In the genomic region with DNA sequence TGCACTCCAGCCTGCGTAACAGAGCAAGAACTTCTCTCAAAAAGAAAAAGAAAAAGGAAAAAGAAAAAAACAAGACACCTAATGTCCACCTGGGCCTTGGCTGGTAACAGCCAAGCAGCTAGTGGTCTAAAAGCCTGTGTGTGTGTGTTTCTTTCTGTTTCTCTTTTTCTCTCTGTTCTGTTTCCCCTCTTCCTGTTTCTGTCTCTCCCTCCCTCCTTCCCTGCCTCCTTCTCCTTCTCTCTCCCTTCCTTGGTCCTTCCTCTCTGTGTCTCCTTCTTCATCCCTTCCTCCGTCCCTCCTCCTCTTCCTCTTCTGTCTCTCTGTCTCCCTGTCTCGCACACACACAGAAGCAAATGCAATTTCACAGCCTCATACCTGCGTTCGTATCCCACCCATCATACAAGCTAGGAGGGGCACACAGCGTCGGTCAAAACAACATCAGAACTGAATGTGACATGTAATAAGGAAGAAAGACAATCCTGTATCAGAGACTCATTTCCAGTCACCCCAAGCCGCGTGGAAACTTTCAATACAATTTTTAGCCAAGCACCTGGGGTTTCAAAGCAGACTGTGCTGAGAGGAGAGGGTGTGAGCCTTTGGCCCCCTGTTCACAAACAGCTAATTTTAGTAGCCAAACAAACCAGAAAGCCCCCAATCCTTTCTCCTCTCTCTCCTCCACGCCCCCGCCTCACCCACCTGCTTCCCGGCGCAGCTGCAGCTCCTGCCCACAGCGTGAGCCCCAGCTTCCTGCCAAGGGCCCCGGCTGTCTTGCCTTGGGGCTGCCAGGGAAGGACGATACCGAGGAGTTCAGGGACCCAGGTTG, we compare ENCODE assay signal across 10 cellular contexts. TPM values are rescaled to one million over a fixed set of nuclear protein-coding genes. Genes with fewer than 3 reads are reported as not detected.
DNase-seq lines count a peak whose midpoint lies in the region; ATAC-seq, FAIRE-seq and TF ChIP-seq lines count a peak whose summit lies in the region.
"Had no signal": no experiment of that assay in that cellular context is flagged by ENCODE, and none has a peak within 500 bp of the region (broad histone marks: within the 10 kb centered on the region; RNA-seq: fewer than 3 reads in every experiment).

No MANE protein-coding gene starts in this region.

- H3K27me3 Mint-ChIP-seq in glutamatergic neuron (ENCODE audit: unreplicated experiment), result peaks cover 1% of the 10 kb centered on the region

- H3K27ac Mint-ChIP-seq in glutamatergic neuron (ENCODE audit: unreplicated experiment), result peak overlapping the region; percentile 3

- H3K36me3 Mint-ChIP-seq in glutamatergic neuron (ENCODE audit: unreplicated experiment), result no peaks in the 10 kb centered on the region

- TF ChIP-seq CTCF in glutamatergic neuron (IDR thresholded peaks at IDR 0.05; ENCODE audit: partially characterized antibody, unreplicated experiment), result no peak
- TF ChIP-seq CTCF in kidney (IDR thresholded peaks at IDR 0.05; ENCODE audit: borderline replicate concordance, extremely low read depth, insufficient read depth), result no peak

- peak in 3 of 5 experiments; percentile 15 to 68 (median 29) for DNase-seq in T-helper 2 cell
- no peak for DNase-seq in glutamatergic neuron
- no peak for DNase-seq in NCI-H446 (lab: John Stamatoyannopoulos, UW)
- DNase-seq in NCI-H510A treated with DMSO at 0.1 percent for 48 hours (lab: John Stamatoyannopoulos, UW), result no peak
- DNase-seq in DMS53 (lab: John Stamatoyannopoulos, UW), result no peak
- DNase-seq in kidney, result no peak

- H3K4me3 ChIP-seq in kidney (ENCODE audit: low read length in 2 of 2), result no peak overlapping the region
- H3K4me3 ChIP-seq: SK-N-MC had no signal

- H3K4me1 Mint-ChIP-seq in glutamatergic neuron (ENCODE audit: low read depth, unreplicated experiment), result peaks cover 6% of the 10 kb centered on the region

- intact Hi-C loops in kidney (cut with DNase I), result no loop called here

- H3K4me1 ChIP-seq in kidney (ENCODE audit: control insufficient read depth in 1 of 2, insufficient read depth in 1 of 2, low read depth in 1 of 2, low read length in 2 of 2), result no peaks in the 10 kb centered on the region

- H3K9me3 ChIP-seq in kidney (ENCODE audit: control insufficient read depth in 1 of 2, low read length in 2 of 2), result peaks cover 4 to 6% of the 10 kb centered on the region in 2 donors

- no peak overlapping the region for H3K4me3 Mint-ChIP-seq in glutamatergic neuron (ENCODE audit: unreplicated experiment)

- no peak for FAIRE-seq in kidney (lab: Jason Lieb, UNC)

- no peak overlapping the region for H3K9ac ChIP-seq in kidney (ENCODE audit: low read length in 2 of 2)

- H3K36me3 ChIP-seq in kidney (ENCODE audit: control insufficient read depth in 1 of 2, insufficient read depth in 2 of 2, low read length in 2 of 2), result no peaks in the 10 kb centered on the region

- peaks cover 2% of the 10 kb centered on the region for H3K9me3 Mint-ChIP-seq in glutamatergic neuron (ENCODE audit: unreplicated experiment)

- ATAC-seq in GM19043 (IDR thresholded peaks at IDR 0.05; ENCODE audit: low read depth, unreplicated experiment), result peak; percentile 64
- peak; percentile 53 for ATAC-seq in HG02970 (IDR thresholded peaks at IDR 0.05; ENCODE audit: low FRiP score, unreplicated experiment)
- ATAC-seq: left colon had no signal

- no peak overlapping the region for H3K27ac ChIP-seq in kidney (ENCODE audit: low read depth in 2 of 2, low read length in 2 of 2)
- H3K27ac ChIP-seq: SK-N-MC had no signal

RNA-seq across cellular contexts. Expression of gene GNA12, which starts 50.2 kb away (rescaled TPM):
- 66.2 TPM for total RNA-seq in glutamatergic neuron (ENCODE audit: unreplicated experiment)
- total RNA-seq in kidney, result 41.1 TPM
- polyA plus RNA-seq in kidney (ENCODE audit: insufficient read depth, low read depth, low replicate concordance), result 16.5 TPM

Comparison
In these comparisons a context has a peak if more than half of its experiments do, and no peak if none do; other contexts are left out.
1. DNase-seq: peak in T-helper 2 cell (3 of 5); none in glutamatergic neuron (single experiment), NCI-H446 (0 of 2), NCI-H510A treated with DMSO at 0.1 percent for 48 hours (single experiment), DMS53 (single experiment) and kidney (single experiment).